Comparison of ENCODE assay signal across 34 cellular contexts in the genomic region with DNA sequence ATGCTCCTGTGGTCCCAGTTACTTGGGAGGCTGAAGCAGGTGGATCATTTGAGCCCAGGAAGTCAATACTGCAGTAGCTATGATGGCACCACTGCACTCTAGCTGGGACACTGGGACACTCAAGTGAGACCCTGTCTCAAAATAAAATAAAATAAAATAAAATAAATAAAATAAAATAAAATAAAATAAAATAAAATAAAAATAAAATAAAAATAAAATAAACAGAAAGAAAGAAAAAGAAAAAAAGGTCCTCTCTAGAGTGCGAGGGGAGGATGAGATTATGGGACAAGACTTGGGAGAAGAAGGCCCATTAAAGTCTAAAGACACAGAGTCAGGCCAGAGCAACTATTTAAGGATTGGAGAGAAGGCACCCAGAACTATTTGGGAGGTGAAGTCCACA.
"Had no signal": no experiment of that assay in that cellular context is flagged by ENCODE, and none has a peak within 500 bp of the region (broad histone marks: within the 10 kb centered on the region; RNA-seq: fewer than 3 reads in every experiment).

No MANE protein-coding gene starts in this region.

- DNase-seq: Karpas-422, Kasumi-1, MG63, MM.1S, MV-4-11, NCI-H1048, NCI-H1092, NCI-H1092 treated with DMSO at 0.1 percent for 48 hours, NCI-H1105, NCI-H1105 treated with DMSO at 0.1 percent for 48 hours, NCI-H1417, NCI-H1417 treated with DMSO at 0.1 percent for 48 hours, NCI-H1436, NCI-H1436 treated with DMSO at 0.1 percent for 48 hours, NCI-H146, NCI-H1694, NCI-H1694 treated with DMSO at 0.1 percent for 48 hours, NCI-H187, NCI-H187 treated with DMSO at 0.1 percent for 48 hours, NCI-H1930, NCI-H2029, NCI-H2029 treated with DMSO at 0.1 percent for 48 hours, NCI-H2081, NCI-H2081 treated with DMSO at 0.1 percent for 48 hours, NCI-H2107, NCI-H2171, NCI-H2171 treated with DMSO at 0.1 percent for 48 hours, NCI-H2227 treated with DMSO at 0.1 percent for 48 hours, NCI-H226, NCI-H345, NCI-H446, NCI-H446 treated with DMSO at 0.1 percent for 48 hours, NCI-H510A, NCI-H510A treated with DMSO at 0.1 percent for 48 hours had no signal
